ENCODE assay signal across 8 cellular contexts in the genomic region with DNA sequence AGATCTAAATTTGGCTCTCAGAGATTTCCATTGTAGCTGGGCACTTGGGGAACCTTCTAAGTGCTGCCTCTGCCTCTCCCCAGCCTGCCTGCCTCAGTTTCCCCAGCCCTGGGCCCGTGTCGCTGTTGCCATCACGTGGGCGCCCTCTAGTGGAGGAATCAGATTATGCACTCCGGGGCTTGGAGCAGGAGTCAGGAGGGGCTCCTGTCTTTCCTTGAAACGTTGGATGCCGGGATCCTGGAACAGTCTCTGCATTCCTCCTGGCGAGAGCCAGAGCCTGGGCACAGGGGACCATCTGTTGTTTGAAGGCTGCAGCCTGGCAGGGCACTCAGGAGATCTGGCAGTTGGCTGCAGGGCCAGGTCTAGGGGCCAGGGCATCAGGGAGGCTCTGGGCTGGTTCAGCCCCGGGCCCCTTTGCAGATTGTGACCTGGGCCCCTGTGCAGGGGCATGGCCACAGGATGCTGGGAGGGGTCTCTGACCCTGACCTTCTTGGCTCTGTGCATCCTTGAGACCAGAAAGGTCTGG.
A peak's percentile ranks its signal among the peaks of the same experiment; 100 is the strongest.
DNase-seq lines count a peak whose midpoint lies in the region; ATAC-seq, FAIRE-seq and TF ChIP-seq lines count a peak whose summit lies in the region.

No MANE protein-coding gene starts in this region.

- TF ChIP-seq RAD21 in K562 (CRISPR knock-in tag; conservative IDR thresholded peaks at IDR 0.05 in 1 of 2, IDR thresholded peaks at IDR 0.05 in 1 of 2): peak; percentile 70 to 79

- peak overlapping the region; percentile 82; the same call in 1 of the 2 replicates for H3K4me2 ChIP-seq in BLaER1
- no peak overlapping the region for H3K4me2 ChIP-seq in K562 (ENCODE audit: insufficient read depth, low read length)

- ATAC-seq in K562 (peak; percentile 76), GM21619 (IDR thresholded peaks at IDR 0.05; ENCODE audit: unreplicated experiment) (no peak)

- intact Hi-C loops in K562 (cut with micrococcal nuclease): loop anchor here (5.0 kb wide), 1 partner anchor 127 kb away; no protein-coding TSS in a partner anchor

- H2AFZ ChIP-seq in K562 (ENCODE audit: low read depth, low read length): no peak overlapping the region

- no peaks in the 10 kb centered on the region for H3K27me3 ChIP-seq in BLaER1
- H3K27me3 ChIP-seq in K562 (ENCODE audit: control insufficient read depth in 2 of 2, insufficient read depth in 2 of 2, low read length in 2 of 2): no peaks in the 10 kb centered on the region

- DNase-seq in HFF-Myc (ENCODE audit: extremely low read depth, low read depth) (no peak), T-helper 9 cell (peak; percentile 67), K562 (ENCODE audit: extremely low read depth in 1 of 4, low spot score in 3 of 4) (peak; percentile 67 to 81 (median 76)), inferior parietal cortex (ENCODE audit: extremely low spot score) (peak; percentile 53), NCI-H226 (no peak)
- DNase-seq in stimulated activated CD4-positive, alpha-beta T cell treated with anti-CD3 and anti-CD28 coated beads, Interleukin-2, amount 100 ng/mL, for 4 hours (ENCODE audit: low read depth): peak; percentile 29

- H3K9me3 ChIP-seq in BLaER1 (no peaks in the 10 kb centered on the region), K562 (replicated peaks; ENCODE audit: control insufficient read depth, insufficient read depth, low read depth, low read length) (no peaks in the 10 kb centered on the region)

- CTCF ChIA-PET in K562 (lab: Yijun Ruan, JAX; ENCODE audit: low intra/inter-chr PET ratio): interaction anchor here (0.6 to 2.1 kb wide), 2 partner anchors 113 to 127 kb away, joined by 3 to 11 read pairs; no protein-coding TSS in a partner anchor

- FAIRE-seq in K562 (lab: Jason Lieb, UNC): peak; percentile 59

- H3K36me3 ChIP-seq in BLaER1: peaks cover 58% of the 10 kb centered on the region
- H3K36me3 ChIP-seq in K562 (ENCODE audit: control insufficient read depth, insufficient read depth, low read length): peaks cover 34% of the 10 kb centered on the region; the same call in 2 of the 3 replicates

- H3K9ac ChIP-seq in BLaER1 (no peak overlapping the region), K562 (ENCODE audit: insufficient read depth in 1 of 2, low read depth in 2 of 2, low read length in 2 of 2) (no peak overlapping the region)

- H3K79me2 ChIP-seq in K562 (ENCODE audit: control insufficient read depth, insufficient read depth, low read length): peaks cover 5% of the 10 kb centered on the region; the same call in 1 of the 3 replicates

- POLR2A ChIA-PET in K562 (lab: Yijun Ruan, JAX): no interaction called here

- peaks cover 100% of the 10 kb centered on the region for H4K20me1 ChIP-seq in BLaER1
- peaks cover 14% of the 10 kb centered on the region; the same call in 1 of the 2 replicates for H4K20me1 ChIP-seq in K562 (replicated peaks; ENCODE audit: control insufficient read depth, insufficient read depth, low read length)

- in situ Hi-C loops in K562 (cut with MboI): no loop called here

- no peaks in the 10 kb centered on the region for H3K9me1 ChIP-seq in K562 (ENCODE audit: control insufficient read depth, insufficient read depth, low read length)

- peak; percentile 96 for TF ChIP-seq CTCF in HFF-Myc (IDR thresholded peaks at IDR 0.05; ENCODE audit: low read depth, low read length, missing control alignments)
- TF ChIP-seq CTCF in K562 (IDR thresholded peaks at IDR 0.05 in 2 of 3, conservative IDR thresholded peaks at IDR 0.05 in 1 of 3; ENCODE audit: insufficient read depth in 2 of 3, low read depth in 1 of 3, low read length in 3 of 3): peak; percentile 85 to 96 (median 91)

- H3K27ac ChIP-seq in BLaER1: no peak overlapping the region
- H3K27ac ChIP-seq in K562 (ENCODE audit: extremely low read depth, low read depth, low read length): no peak overlapping the region

- TF ChIP-seq EP300 in K562 (IDR thresholded peaks at IDR 0.05; ENCODE audit: low read length): no peak

- no TSS peak for BruUV-seq in K562 (replicated peaks; lab: Mats Ljungman, UMichigan)

- peaks cover 82% of the 10 kb centered on the region for H3K4me1 ChIP-seq in BLaER1
- H3K4me1 ChIP-seq in K562 (replicated peaks in 1 of 2; ENCODE audit: control insufficient read depth in 2 of 2, insufficient read depth in 2 of 2, low read length in 2 of 2): peaks cover 0 to 23% of the 10 kb centered on the region in 2 experiments; a peak in 1 of 5 replicates

- 8% methylated on average over 9 of the region's 9 CpGs for WGBS in K562 (ENCODE audit: insufficient coverage, low coverage, missing lambda C conversion rate)

- H3K4me3 ChIP-seq in BLaER1 (no peak overlapping the region), HFF-Myc (replicated peaks; ENCODE audit: low read depth, low read length) (no peak overlapping the region), K562 (no peak overlapping the region)

- TF ChIP-seq POLR2A in K562 (conservative IDR thresholded peaks at IDR 0.05): no peak

TF ChIP-seq in K562, 482 proteins besides CTCF, POLR2A, EP300 and RAD21 (continues in another document):
- TF ChIP-seq KLF16 (IDR thresholded peaks at IDR 0.05) (0 out of 2 replicates have a peak, but pooled peaks have one; percentile 29), RB1 (IDR thresholded peaks at IDR 0.05; ENCODE audit: low read depth) (0 out of 2 replicates have a peak, but pooled peaks have one; percentile 53), FOXJ3 (CRISPR knock-in tag; IDR thresholded peaks at IDR 0.05) (no peak), L3MBTL2 (IDR thresholded peaks at IDR 0.05) (0 out of 2 replicates have a peak, but pooled peaks have one; percentile 21), ZFP36 (IDR thresholded peaks at IDR 0.05; ENCODE audit: low read depth, low read length, partially characterized antibody) (no peak), ZNF609 (CRISPR knock-in tag; IDR thresholded peaks at IDR 0.05; ENCODE audit: borderline replicate concordance) (no peak), XRCC5 (IDR thresholded peaks at IDR 0.05; ENCODE audit: low read depth, low read length) (0 out of 2 replicates have a peak, but pooled peaks have one; percentile 36), ARID2 (IDR thresholded peaks at IDR 0.05) (peak; percentile 55; the same call in 1 of the 2 replicates), TARDBP (IDR thresholded peaks at IDR 0.05) (no peak), BCOR (IDR thresholded peaks at IDR 0.05) (peak; percentile 100), SMC3 (conservative IDR thresholded peaks at IDR 0.05; ENCODE audit: insufficient read depth, low read depth, low read length) (peak; percentile 65), NR1H2 (CRISPR knock-in tag; IDR thresholded peaks at IDR 0.05) (no peak), MNT (conservative IDR thresholded peaks at IDR 0.05) (0 out of 4 replicates have a peak, but pooled peaks of 1 of the 2 experiments have one; percentile 30), BCL6 (CRISPR knock-in tag; IDR thresholded peaks at IDR 0.05) (no peak)

Comparison
In these comparisons a context has a peak if more than half of its experiments do, and no peak if none do; other contexts are left out.
1. DNase-seq: peak in T-helper 9 cell (single experiment), K562 (4 of 4), inferior parietal cortex (single experiment) and stimulated activated CD4-positive, alpha-beta T cell treated with anti-CD3 and anti-CD28 coated beads, Interleukin-2, amount 100 ng/mL, for 4 hours (single experiment); none in HFF-Myc (single experiment) and NCI-H226 (single experiment).